20 cellular contexts compared by ENCODE assay signal in genomic region chr9:121895274-121895835, GRCh38.
DNase-seq lines count a peak whose midpoint lies in the region; ATAC-seq, FAIRE-seq and TF ChIP-seq lines count a peak whose summit lies in the region.
"Had no signal": no experiment of that assay in that cellular context is flagged by ENCODE, and none has a peak within 500 bp of the region (broad histone marks: within the 10 kb centered on the region; RNA-seq: fewer than 3 reads in every experiment).

No MANE protein-coding gene starts in this region.

- POLR2A ChIA-PET in GM12878 (lab: Charles Lee) = no interaction called here

- no peaks in the 10 kb centered on the region for H3K4me1 ChIP-seq in GM12878 (ENCODE audit: control insufficient read depth, insufficient read depth, low read length)
- H3K4me1 ChIP-seq in mesenchymal stem cell (ENCODE audit: control insufficient read depth, insufficient read depth, low read depth, low read length) = peaks cover 16% of the 10 kb centered on the region
- H3K4me1 ChIP-seq in right cardiac atrium (ENCODE audit: control insufficient read depth, insufficient read depth, low read length) = peaks cover 4% of the 10 kb centered on the region
- H3K4me1 ChIP-seq: A549 had no signal

- intact Hi-C loops in GM12878 (cut with micrococcal nuclease; ENCODE audit: unreplicated experiment) (no loop called here), right cardiac atrium (cut with DNase I) (no loop called here)

- no peak overlapping the region for H3K23ac ChIP-seq in mesenchymal stem cell (ENCODE audit: low read length in 2 of 2)

- DNase-seq in GM12892 (ENCODE audit: insufficient read length) (no peak), LHCN-M2 (ENCODE audit: low read depth) (peak; percentile 18), GM12878 (ENCODE audit: low read depth, low spot score) (no peak), mesenchymal stem cell (no peak), right cardiac atrium (no peak), NCI-H82 treated with DMSO at 0.1 percent for 48 hours (lab: John Stamatoyannopoulos, UW; ENCODE audit: unreplicated experiment) (no peak), NCI-H2107 (lab: John Stamatoyannopoulos, UW) (no peak)
- DNase-seq: CD4-positive, alpha-beta memory T cell; GF-D8; HCEC 1CT; NCI-H1092; NCI-H146; NCI-H2081; NK-92 treated with Interleukin-12 subunit alpha and Interleukin-12 subunit beta, amount 100 ng/mL, for 24 hours had no signal

- H4K20me1 ChIP-seq in GM12878 (ENCODE audit: control insufficient read depth, insufficient read depth) = no peaks in the 10 kb centered on the region
- H4K20me1 ChIP-seq: BLaER1 had no signal

- H3K79me1 ChIP-seq in mesenchymal stem cell (replicated peaks; ENCODE audit: low read length, poor library complexity, severe bottlenecking) = no peaks in the 10 kb centered on the region

- in situ Hi-C loops in GM12878 (cut with MboI) = no loop called here

- H2AFZ ChIP-seq in GM12878 (ENCODE audit: control insufficient read depth, low read depth, low read length) = no peak overlapping the region
- no peak overlapping the region for H2AFZ ChIP-seq in mesenchymal stem cell (ENCODE audit: low read depth, low read length)

- H3K27me3 ChIP-seq in GM12878 (replicated peaks in 1 of 2; ENCODE audit: control insufficient read depth in 2 of 2, insufficient read depth in 2 of 2, low read length in 1 of 2) (no peaks in the 10 kb centered on the region), mesenchymal stem cell (ENCODE audit: control insufficient read depth in 1 of 2, insufficient read depth in 1 of 2, low read length in 2 of 2) (peaks cover 0 to 3% of the 10 kb centered on the region in 2 experiments), right cardiac atrium (ENCODE audit: control insufficient read depth, insufficient read depth) (no peaks in the 10 kb centered on the region)
- H3K27me3 ChIP-seq: BLaER1, MG63 had no signal

- H3K27ac ChIP-seq in GM12878 (ENCODE audit: control insufficient read depth, insufficient read depth) (no peak overlapping the region), mesenchymal stem cell (ENCODE audit: low read length, poor library complexity, severe bottlenecking) (no peak overlapping the region), right cardiac atrium (ENCODE audit: low read length) (no peak overlapping the region)
- H3K27ac ChIP-seq: A549, BLaER1, KMS-11 had no signal

- RAD21 ChIA-PET in GM12878 (lab: Charles Lee; ENCODE audit: unreplicated experiment) = no interaction called here

- no peak overlapping the region for H2BK15ac ChIP-seq in mesenchymal stem cell (ENCODE audit: low read depth, poor library complexity, severe bottlenecking)

- H4K91ac ChIP-seq in mesenchymal stem cell (ENCODE audit: low read length) = peak overlapping the region; percentile 62

- WGBS in GM12878 (ENCODE audit: insufficient coverage, insufficient replicate concordance, low lambda C conversion rate, missing lambda C conversion rate) = 71% methylated on average over 9 of the region's 9 CpGs
- WGBS in mesenchymal stem cell = 83% methylated on average over 8 of the region's 9 CpGs
- 80% methylated on average over 9 of the region's 9 CpGs for WGBS in right cardiac atrium

- FAIRE-seq in GM12892 (lab: Jason Lieb, UNC) (peak; percentile 83), GM12878 (lab: Jason Lieb, UNC) (peak; percentile 49)
- FAIRE-seq: A549, RCC 7860 had no signal

- no peak overlapping the region for H3K18ac ChIP-seq in mesenchymal stem cell (ENCODE audit: low read depth in 1 of 2, low read length in 2 of 2)

- no peak for TF ChIP-seq EP300 in GM12878 (IDR thresholded peaks at IDR 0.05; ENCODE audit: borderline replicate concordance in 1 of 2, control insufficient read depth in 1 of 2, low read depth in 2 of 2, low read length in 2 of 2)

- no peak for TF ChIP-seq RAD21 in GM12878 (IDR thresholded peaks at IDR 0.05; ENCODE audit: insufficient read depth, low read depth, low read length)

- no peak overlapping the region for H2BK120ac ChIP-seq in mesenchymal stem cell (ENCODE audit: low read depth, low read length)

- no peak overlapping the region for H4K8ac ChIP-seq in mesenchymal stem cell (ENCODE audit: low read length)

- no peak overlapping the region for H3K4ac ChIP-seq in mesenchymal stem cell (ENCODE audit: low read depth in 1 of 2, low read length in 2 of 2)

- no peak for TF ChIP-seq POLR2A in GM12892 (IDR thresholded peaks at IDR 0.05; ENCODE audit: low read depth, low read length)
- TF ChIP-seq POLR2A in GM12878 (IDR thresholded peaks at IDR 0.05; ENCODE audit: low read depth, low read length) = no peak

- no peak overlapping the region for H2AK5ac ChIP-seq in mesenchymal stem cell (ENCODE audit: low read length, severe bottlenecking)

- H3K36me3 ChIP-seq in GM12878 (ENCODE audit: control insufficient read depth in 2 of 2, insufficient read depth in 2 of 2, low read length in 1 of 2) (no peaks in the 10 kb centered on the region), mesenchymal stem cell (ENCODE audit: control insufficient read depth in 1 of 2, insufficient read depth in 2 of 2, low read depth in 1 of 2, low read length in 2 of 2) (no peaks in the 10 kb centered on the region)
- H3K36me3 ChIP-seq: BLaER1, MG63 had no signal

- no peak for TF ChIP-seq CTCF in GM12878 (IDR thresholded peaks at IDR 0.05 in 2 of 3, conservative IDR thresholded peaks at IDR 0.05 in 1 of 3; ENCODE audit: control insufficient read depth in 2 of 3, extremely low read depth in 1 of 3, insufficient read depth in 1 of 3, low read depth in 3 of 3, low read length in 3 of 3)

- SMC1A ChIA-PET in GM12878 (lab: Charles Lee; ENCODE audit: uncharacterized antibody, unreplicated experiment) = no interaction called here

- BruUV-seq in GM12878 (replicated peaks; lab: Mats Ljungman, UMichigan) = no TSS peak

- no peak for ATAC-seq in GM12878
- ATAC-seq in right cardiac atrium = no peak
- no peak for ATAC-seq in HG03565 (IDR thresholded peaks at IDR 0.05; ENCODE audit: unreplicated experiment)

- H3K14ac ChIP-seq in mesenchymal stem cell (ENCODE audit: low read length in 2 of 2) = no peak overlapping the region

- no peak overlapping the region for H3K9ac ChIP-seq in GM12878 (ENCODE audit: control insufficient read depth, insufficient read depth, low read length)
- no peak overlapping the region for H3K9ac ChIP-seq in mesenchymal stem cell (ENCODE audit: low read length)
- H3K9ac ChIP-seq: BLaER1, KMS-11 had no signal

- no peak overlapping the region for H3K4me3 ChIP-seq in GM12878
- H3K4me3 ChIP-seq in mesenchymal stem cell (ENCODE audit: insufficient read depth in 1 of 2, low read depth in 1 of 2, low read length in 2 of 2) = no peak overlapping the region
- no peak overlapping the region for H3K4me3 ChIP-seq in right cardiac atrium (ENCODE audit: low read length)
- H3K4me3 ChIP-seq: A549, BLaER1, MG63 had no signal

- no peaks in the 10 kb centered on the region for H3K79me2 ChIP-seq in GM12878 (ENCODE audit: control insufficient read depth, insufficient read depth, low read length)

- CTCF ChIA-PET in GM12878 (lab: Yijun Ruan, JAX) = no interaction called here

- H3K4me2 ChIP-seq in GM12878 (ENCODE audit: control insufficient read depth, insufficient read depth) = no peak overlapping the region
- no peak overlapping the region for H3K4me2 ChIP-seq in mesenchymal stem cell (ENCODE audit: low read length, poor library complexity, severe bottlenecking)
- H3K4me2 ChIP-seq: A549, BLaER1, KMS-11 had no signal

- no peak overlapping the region for H2BK12ac ChIP-seq in mesenchymal stem cell (ENCODE audit: low read length in 2 of 2)

- H3K9me3 ChIP-seq in GM12878 (replicated peaks; ENCODE audit: control insufficient read depth, insufficient read depth, low read length) (no peaks in the 10 kb centered on the region; the same call in 1 of the 3 replicates), mesenchymal stem cell (ENCODE audit: control insufficient read depth, low read length) (no peaks in the 10 kb centered on the region), right cardiac atrium (ENCODE audit: control insufficient read depth, low read length) (no peaks in the 10 kb centered on the region)

- H2BK5ac ChIP-seq in mesenchymal stem cell (ENCODE audit: low read depth, low read length, poor library complexity, severe bottlenecking) = no peak overlapping the region

TF ChIP-seq in GM12878, 131 proteins besides CTCF, POLR2A, EP300 and RAD21:
- TF ChIP-seq TCF3 (IDR thresholded peaks at IDR 0.05; ENCODE audit: borderline replicate concordance, insufficient read depth, low read depth, low read length) (no peak), SMC3 (IDR thresholded peaks at IDR 0.05; ENCODE audit: borderline replicate concordance, low read length) (no peak), ZNF274 (IDR thresholded peaks at IDR 0.05; ENCODE audit: insufficient read depth, insufficient read length) (no peak), CBFB (IDR thresholded peaks at IDR 0.05; ENCODE audit: low read depth) (no peak), CHD1 (IDR thresholded peaks at IDR 0.05; ENCODE audit: low read depth, low read length) (no peak), HDGF (IDR thresholded peaks at IDR 0.05) (peak; percentile 52; the same call in 1 of the 2 replicates), TCF12 (IDR thresholded peaks at IDR 0.05; ENCODE audit: low read depth, low read length) (no peak), SIX5 (IDR thresholded peaks at IDR 0.05; ENCODE audit: low read depth, low read length, severe bottlenecking) (no peak)
TF ChIP-seq in GM12878: peak in this region for 1.
